Comparison of ENCODE assay signal across 1 cellular context in the genomic region with DNA sequence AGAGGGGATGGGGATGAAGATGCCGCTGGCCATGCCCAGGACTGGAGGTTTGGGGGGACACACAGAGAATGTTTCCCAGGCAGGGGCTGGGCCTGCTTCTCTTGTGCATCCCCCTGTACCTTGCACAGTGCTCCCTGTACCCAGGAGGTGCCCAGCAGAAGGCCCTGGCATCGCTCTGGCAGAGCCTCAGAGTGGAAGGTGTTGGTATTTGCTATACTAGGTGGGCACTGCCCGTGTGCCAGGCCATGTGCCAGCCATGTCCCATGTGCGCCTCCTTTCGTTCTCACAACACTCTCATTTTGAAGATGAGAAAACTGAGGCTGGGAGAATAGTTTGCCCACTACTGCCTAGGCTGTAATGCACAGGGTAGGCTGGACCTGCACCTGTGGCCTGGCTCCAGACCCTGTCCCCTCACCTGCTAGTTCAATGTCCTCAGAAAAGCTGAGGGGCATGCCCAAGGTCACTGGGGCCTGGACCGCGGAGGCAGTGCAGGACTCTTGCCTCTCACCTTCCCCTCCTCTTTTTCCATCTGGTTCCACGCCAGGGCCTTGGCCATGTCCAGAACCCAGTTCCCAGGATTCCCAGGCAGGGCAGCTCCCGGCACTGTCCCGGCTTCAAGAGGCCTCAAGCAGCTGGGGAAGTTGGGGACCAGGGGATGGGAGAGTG.
TF ChIP-seq lines count a peak whose summit lies in the region.

No MANE protein-coding gene starts in this region.

TF ChIP-seq in SK-N-SH, 30 proteins besides CTCF, POLR2A, EP300 and RAD21 (continued from another document):
- TF ChIP-seq, protein P1, sequence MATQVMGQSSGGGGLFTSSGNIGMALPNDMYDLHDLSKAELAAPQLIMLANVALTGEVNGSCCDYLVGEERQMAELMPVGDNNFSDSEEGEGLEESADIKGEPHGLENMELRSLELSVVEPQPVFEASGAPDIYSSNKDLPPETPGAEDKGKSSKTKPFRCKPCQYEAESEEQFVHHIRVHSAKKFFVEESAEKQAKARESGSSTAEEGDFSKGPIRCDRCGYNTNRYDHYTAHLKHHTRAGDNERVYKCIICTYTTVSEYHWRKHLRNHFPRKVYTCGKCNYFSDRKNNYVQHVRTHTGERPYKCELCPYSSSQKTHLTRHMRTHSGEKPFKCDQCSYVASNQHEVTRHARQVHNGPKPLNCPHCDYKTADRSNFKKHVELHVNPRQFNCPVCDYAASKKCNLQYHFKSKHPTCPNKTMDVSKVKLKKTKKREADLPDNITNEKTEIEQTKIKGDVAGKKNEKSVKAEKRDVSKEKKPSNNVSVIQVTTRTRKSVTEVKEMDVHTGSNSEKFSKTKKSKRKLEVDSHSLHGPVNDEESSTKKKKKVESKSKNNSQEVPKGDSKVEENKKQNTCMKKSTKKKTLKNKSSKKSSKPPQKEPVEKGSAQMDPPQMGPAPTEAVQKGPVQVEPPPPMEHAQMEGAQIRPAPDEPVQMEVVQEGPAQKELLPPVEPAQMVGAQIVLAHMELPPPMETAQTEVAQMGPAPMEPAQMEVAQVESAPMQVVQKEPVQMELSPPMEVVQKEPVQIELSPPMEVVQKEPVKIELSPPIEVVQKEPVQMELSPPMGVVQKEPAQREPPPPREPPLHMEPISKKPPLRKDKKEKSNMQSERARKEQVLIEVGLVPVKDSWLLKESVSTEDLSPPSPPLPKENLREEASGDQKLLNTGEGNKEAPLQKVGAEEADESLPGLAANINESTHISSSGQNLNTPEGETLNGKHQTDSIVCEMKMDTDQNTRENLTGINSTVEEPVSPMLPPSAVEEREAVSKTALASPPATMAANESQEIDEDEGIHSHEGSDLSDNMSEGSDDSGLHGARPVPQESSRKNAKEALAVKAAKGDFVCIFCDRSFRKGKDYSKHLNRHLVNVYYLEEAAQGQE (IDR thresholded peaks at IDR 0.05; ENCODE audit: low read depth, low read length): no peak
- TF ChIP-seq YY1 (IDR thresholded peaks at IDR 0.05; ENCODE audit: low read depth) (no peak), NRF1 (IDR thresholded peaks at IDR 0.05; ENCODE audit: low read depth, low read length) (no peak), EZH2phosphoT487 (IDR thresholded peaks at IDR 0.05; ENCODE audit: borderline replicate concordance, low read depth) (no peak), ELF1 (IDR thresholded peaks at IDR 0.05) (no peak), MEF2A (IDR thresholded peaks at IDR 0.05; ENCODE audit: borderline replicate concordance, low read depth) (no peak)
